ENCODE assay signal across 16 cellular contexts in genomic region chr12:106299193-106299794, GRCh38. TPM values are rescaled to one million over a fixed set of nuclear protein-coding genes. Genes with fewer than 3 reads are reported as not detected.
DNase-seq lines count a peak whose midpoint lies in the region; ATAC-seq and TF ChIP-seq lines count a peak whose summit lies in the region.
"Had no signal": no experiment of that assay in that cellular context is flagged by ENCODE, and none has a peak within 500 bp of the region (broad histone marks: within the 10 kb centered on the region; RNA-seq: fewer than 3 reads in every experiment).

No MANE protein-coding gene starts in this region.

- TF ChIP-seq CTCF in epithelial cell of esophagus (IDR thresholded peaks at IDR 0.05; ENCODE audit: insufficient read depth, low read depth, low read length, missing control alignments) (no peak), tibial nerve (IDR thresholded peaks at IDR 0.05) (no peak), neural progenitor cell (IDR thresholded peaks at IDR 0.05) (no peak)

- no peak overlapping the region for H3K4me3 Mint-ChIP-seq in activated naive CD4-positive, alpha-beta T cell treated with anti-CD3 and anti-CD28 coated beads, Interleukin-2, amount 50 U/mL, for 24 hours
- no peak overlapping the region for H3K4me3 Mint-ChIP-seq in activated CD4-positive, alpha-beta T cell treated with anti-CD3 and anti-CD28 coated beads for 36 hours
- H3K4me3 Mint-ChIP-seq in neural progenitor cell, result no peak overlapping the region
- H3K4me3 Mint-ChIP-seq: WTC11 had no signal

- H3K27ac Mint-ChIP-seq in activated naive CD4-positive, alpha-beta T cell treated with anti-CD3 and anti-CD28 coated beads, Interleukin-2, amount 50 U/mL, for 24 hours, result peak overlapping the region; percentile 47
- H3K27ac Mint-ChIP-seq in activated CD4-positive, alpha-beta T cell treated with anti-CD3 and anti-CD28 coated beads for 36 hours, result no peak overlapping the region
- no peak overlapping the region for H3K27ac Mint-ChIP-seq in neural progenitor cell
- H3K27ac Mint-ChIP-seq: WTC11 had no signal

- H3K36me3 ChIP-seq in tibial nerve (no peaks in the 10 kb centered on the region), neural progenitor cell (no peaks in the 10 kb centered on the region)

- no peak overlapping the region for H2AFZ ChIP-seq in neural progenitor cell (replicated peaks)

- H3K27ac ChIP-seq in tibial nerve (peak overlapping the region in 3 of 4 donors; percentile 0 to 99 (median 99)), neural progenitor cell (no peak overlapping the region)
- H3K27ac ChIP-seq: A549, SJSA1 had no signal

- no peaks in the 10 kb centered on the region for H3K36me3 Mint-ChIP-seq in activated naive CD4-positive, alpha-beta T cell treated with anti-CD3 and anti-CD28 coated beads, Interleukin-2, amount 50 U/mL, for 24 hours
- no peaks in the 10 kb centered on the region for H3K36me3 Mint-ChIP-seq in activated CD4-positive, alpha-beta T cell treated with anti-CD3 and anti-CD28 coated beads for 36 hours (ENCODE audit: low read depth)
- H3K36me3 Mint-ChIP-seq in neural progenitor cell, result no peaks in the 10 kb centered on the region
- H3K36me3 Mint-ChIP-seq: WTC11 had no signal

- CTCF ChIA-PET in activated CD4-positive, alpha-beta T cell treated with anti-CD3 and anti-CD28 coated beads for 36 hours (lab: Charles Lee), result interaction anchor here (0.6 to 1.0 kb wide), 2 partner anchors 58 to 61 kb away, joined by 3 read pairs; partner anchors contain the start of gene POLR3B

- intact Hi-C loops in activated CD4-positive, alpha-beta T cell treated with anti-CD3 and anti-CD28 coated beads for 36 hours (cut with DNase I, micrococcal nuclease), result no loop called here

- TF ChIP-seq POLR2A in tibial nerve (IDR thresholded peaks at IDR 0.05), result no peak

- no peak overlapping the region for H3K9ac ChIP-seq in neural progenitor cell

- H3K9me3 ChIP-seq in tibial nerve (no peaks in the 10 kb centered on the region), neural progenitor cell (ENCODE audit: low read depth) (no peaks in the 10 kb centered on the region)
- H3K9me3 ChIP-seq: A549, SJSA1 had no signal

- no peaks in the 10 kb centered on the region for H3K79me2 ChIP-seq in neural progenitor cell (ENCODE audit: low read depth)

- TF ChIP-seq EP300 in tibial nerve (IDR thresholded peaks at IDR 0.05), result peak in 1 of 2 donors; percentile 16

- H3K4me3 ChIP-seq in epithelial cell of esophagus (ENCODE audit: low read length) (no peak overlapping the region), tibial nerve (no peak overlapping the region), neural progenitor cell (no peak overlapping the region)
- H3K4me3 ChIP-seq: A549, SJSA1 had no signal

- WGBS in tibial nerve, 2 donors, result 31 to 34% methylated on average over 4 of the region's 4 CpGs

- H3F3A ChIP-seq in neural progenitor cell (ENCODE audit: low read depth), result peaks cover 7% of the 10 kb centered on the region

- no peak for ATAC-seq in activated CD4-positive, alpha-beta T cell treated with anti-CD3 and anti-CD28 coated beads for 36 hours
- no peak for ATAC-seq in GM19328 (IDR thresholded peaks at IDR 0.05; ENCODE audit: unreplicated experiment)
- ATAC-seq: A549, sciatic nerve, WTC11 had no signal

- H4K20me1 ChIP-seq in neural progenitor cell (ENCODE audit: low read depth), result no peaks in the 10 kb centered on the region

- POLR2A ChIA-PET in activated CD4-positive, alpha-beta T cell treated with anti-CD3 and anti-CD28 coated beads for 36 hours (lab: Charles Lee), result no interaction called here

- H3K4me1 ChIP-seq in tibial nerve (peaks cover 0 to 40% (median 14%) of the 10 kb centered on the region in 4 donors), neural progenitor cell (peaks cover 10% of the 10 kb centered on the region)

- H3K4me2 ChIP-seq in neural progenitor cell, result no peak overlapping the region
- H3K4me2 ChIP-seq: A549 had no signal

- peaks cover 37% of the 10 kb centered on the region for H3K4me1 Mint-ChIP-seq in activated naive CD4-positive, alpha-beta T cell treated with anti-CD3 and anti-CD28 coated beads, Interleukin-2, amount 50 U/mL, for 24 hours
- H3K4me1 Mint-ChIP-seq in activated CD4-positive, alpha-beta T cell treated with anti-CD3 and anti-CD28 coated beads for 36 hours, result peaks cover 32% of the 10 kb centered on the region
- peaks cover 17% of the 10 kb centered on the region for H3K4me1 Mint-ChIP-seq in neural progenitor cell

- DNase-seq in activated naive CD4-positive, alpha-beta T cell treated with anti-CD3 and anti-CD28 coated beads, Interleukin-2, amount 50 U/mL, for 16 hours, result no peak
- DNase-seq in epithelial cell of esophagus (ENCODE audit: low read depth) (peak; percentile 34), myocyte (ENCODE audit: low read depth) (peak; percentile 49), tibial nerve (ENCODE audit: low spot score in 2 of 2) (no peak), neural progenitor cell (ENCODE audit: low spot score) (no peak)
- DNase-seq in activated CD4-positive, alpha-beta T cell treated with anti-CD3 and anti-CD28 coated beads for 36 hours, result no peak
- DNase-seq: activated T-cell treated with anti-CD3 and anti-CD28 coated beads, Interleukin-2, amount 50 U/mL, for 48 hours; HCEC 1CT; NCI-H1092 treated with DMSO at 0.1 percent for 48 hours; NCI-H82 had no signal

- H3K27me3 Mint-ChIP-seq in activated naive CD4-positive, alpha-beta T cell treated with anti-CD3 and anti-CD28 coated beads, Interleukin-2, amount 50 U/mL, for 24 hours, result no peaks in the 10 kb centered on the region
- H3K27me3 Mint-ChIP-seq in activated CD4-positive, alpha-beta T cell treated with anti-CD3 and anti-CD28 coated beads for 36 hours, result no peaks in the 10 kb centered on the region
- H3K27me3 Mint-ChIP-seq in neural progenitor cell (ENCODE audit: insufficient read depth, low read depth), result peaks cover 3% of the 10 kb centered on the region

- H3K27me3 ChIP-seq in tibial nerve, result no peaks in the 10 kb centered on the region
- H3K27me3 ChIP-seq in neural progenitor cell, result peaks cover 7% of the 10 kb centered on the region
- H3K27me3 ChIP-seq: SJSA1 had no signal

- no peaks in the 10 kb centered on the region for H3K9me3 Mint-ChIP-seq in activated naive CD4-positive, alpha-beta T cell treated with anti-CD3 and anti-CD28 coated beads, Interleukin-2, amount 50 U/mL, for 24 hours
- no peaks in the 10 kb centered on the region for H3K9me3 Mint-ChIP-seq in activated CD4-positive, alpha-beta T cell treated with anti-CD3 and anti-CD28 coated beads for 36 hours (ENCODE audit: low read depth)
- H3K9me3 Mint-ChIP-seq in neural progenitor cell, result no peaks in the 10 kb centered on the region
- H3K9me3 Mint-ChIP-seq: WTC11 had no signal

RNA-seq across cellular contexts. Expression of gene TCP11L2, which starts 3.2 kb away (rescaled TPM):
- total RNA-seq in myocyte (13.4 and 14.8 TPM in 2 replicates), tibial nerve (10 to 100 TPM; 21.6 to 34.9 (median 29.8) TPM), neural progenitor cell (ENCODE audit: low replicate concordance) (7.8 and 8.8 TPM in 2 replicates)
- polyA plus RNA-seq in myocyte (2012), result 12.1 TPM
- total RNA-seq in activated CD4-positive, alpha-beta T cell treated with anti-CD3 and anti-CD28 coated beads for 36 hours, result 10 to 100 TPM in 1 of 2 experiments, 1 to 10 TPM in 1; 8.6 to 11.8 TPM

RNA-seq across cellular contexts. Expression of gene CKAP4, which starts 51.5 kb away (rescaled TPM):
- 76.2 and 86.8 TPM in 2 replicates for total RNA-seq in myocyte
- 185 TPM for polyA plus RNA-seq in myocyte (2012)
- total RNA-seq in tibial nerve, result 10 to 100 TPM; 29.9 to 49.5 (median 38.7) TPM
- 10 to 100 TPM; 13.7 to 15.6 TPM for total RNA-seq in activated CD4-positive, alpha-beta T cell treated with anti-CD3 and anti-CD28 coated beads for 36 hours
- total RNA-seq in neural progenitor cell (ENCODE audit: low replicate concordance), result 58.7 and 64.3 TPM in 2 replicates

RNA-seq across cellular contexts. Expression of gene POLR3B, which starts 58.3 kb away (rescaled TPM):
- total RNA-seq in myocyte (11.4 and 13.8 TPM in 2 replicates), tibial nerve (10 to 100 TPM in 1 of 4 donors, 1 to 10 TPM in 3; 6.3 to 21.0 (median 7.7) TPM), neural progenitor cell (ENCODE audit: low replicate concordance) (8.4 and 8.8 TPM in 2 replicates)
- 5.0 TPM for polyA plus RNA-seq in myocyte (2012)
- total RNA-seq in activated CD4-positive, alpha-beta T cell treated with anti-CD3 and anti-CD28 coated beads for 36 hours, result 10 to 100 TPM in 1 of 2 experiments, 1 to 10 TPM in 1; 9.1 to 11.7 TPM

Comparison
In these comparisons a context has a peak if more than half of its experiments do, and no peak if none do; other contexts are left out.
1. DNase-seq: peak in epithelial cell of esophagus (single experiment) and myocyte (single experiment); none in activated naive CD4-positive, alpha-beta T cell treated with anti-CD3 and anti-CD28 coated beads, Interleukin-2, amount 50 U/mL, for 16 hours (single experiment), tibial nerve (0 of 2), activated CD4-positive, alpha-beta T cell treated with anti-CD3 and anti-CD28 coated beads for 36 hours (single experiment) and neural progenitor cell (single experiment).